ENCODE assay signal across 13 cellular contexts in the genomic region with DNA sequence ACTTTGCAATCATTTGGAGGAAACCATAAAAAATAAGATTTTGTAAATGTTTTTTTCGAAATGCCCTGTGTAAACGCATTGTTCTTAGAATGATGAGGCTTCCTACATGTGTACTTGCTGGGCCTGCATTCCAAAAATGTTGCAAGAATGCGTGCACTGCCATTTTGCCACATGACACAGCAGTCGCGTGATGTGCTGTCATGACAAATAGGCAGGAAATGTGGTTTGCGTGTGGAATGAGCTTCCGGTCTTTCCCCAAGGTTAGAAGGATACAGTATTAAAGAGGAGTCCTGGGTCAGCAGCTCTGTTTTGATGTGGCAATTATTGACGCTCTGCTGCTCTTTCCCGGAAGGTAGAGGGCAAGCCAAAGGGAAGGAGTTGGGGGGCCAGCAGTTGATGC. TPM values are rescaled to one million over a fixed set of nuclear protein-coding genes. Genes with fewer than 3 reads are reported as not detected.
DNase-seq lines count a peak whose midpoint lies in the region; ATAC-seq and TF ChIP-seq lines count a peak whose summit lies in the region.
"Had no signal": no experiment of that assay in that cellular context is flagged by ENCODE, and none has a peak within 500 bp of the region (broad histone marks: within the 10 kb centered on the region; RNA-seq: fewer than 3 reads in every experiment).

No MANE protein-coding gene starts in this region.

- no peak for ATAC-seq in GM19395 (IDR thresholded peaks at IDR 0.05; ENCODE audit: unreplicated experiment)
- no peak for ATAC-seq in activated CD4-positive, CD25-positive, alpha-beta regulatory T cell treated with anti-CD3 and anti-CD28 coated beads, Interleukin-2, amount 50 U/mL, for 24 hours
- ATAC-seq: mucosa of descending colon had no signal

- DNase-seq in GM04504 (ENCODE audit: low read depth) (peak; percentile 94), NOMO-1 (lab: John Stamatoyannopoulos, UW; ENCODE audit: unreplicated experiment in 2 of 2) (peak; percentile 56 to 63), epidermal melanocyte (ENCODE audit: insufficient read length, low spot score) (peak; percentile 18), renal cortical epithelial cell (ENCODE audit: low read depth) (peak; percentile 48), colonic mucosa (no peak), GF-D8 (lab: John Stamatoyannopoulos, UW) (no peak)
- DNase-seq: anterior cingulate cortex, endodermal cell, mucosa of descending colon, NCI-H2029, retina had no signal

- no peaks in the 10 kb centered on the region for H3K9me3 ChIP-seq in colonic mucosa
- H3K9me3 ChIP-seq: mucosa of descending colon had no signal

- H3K9ac ChIP-seq in colonic mucosa (ENCODE audit: low read depth in 2 of 2, low read length in 2 of 2), result no peak overlapping the region

- no peaks in the 10 kb centered on the region for H3K4me1 ChIP-seq in colonic mucosa

- TF ChIP-seq CTCF in colonic mucosa (IDR thresholded peaks at IDR 0.05), result no peak

- no peaks in the 10 kb centered on the region for H3K36me3 ChIP-seq in colonic mucosa

- H3K4me3 ChIP-seq in colonic mucosa, result no peak overlapping the region
- H3K4me3 ChIP-seq: mucosa of descending colon had no signal

- H3K27ac ChIP-seq in colonic mucosa, result no peak overlapping the region

- no peaks in the 10 kb centered on the region for H3K27me3 ChIP-seq in colonic mucosa

- intact Hi-C loops in colonic mucosa (cut with DNase I), result no loop called here

RNA-seq across cellular contexts. Expression of gene SERPINB2, which starts 18.1 kb away (rescaled TPM):
- 0.17 TPM in 1 of 2 replicates, not detected in the other for total RNA-seq in renal cortical epithelial cell
- under 1 TPM in 1 of 2 donors, not detected in 1; 0.29 TPM for total RNA-seq in colonic mucosa
- total RNA-seq: endodermal cell, mucosa of descending colon had no signal

RNA-seq across cellular contexts. Expression of gene SERPINB10, which starts 38.4 kb away (rescaled TPM):
- total RNA-seq in renal cortical epithelial cell (not detected in 2 replicates), colonic mucosa (not detected)
- total RNA-seq: endodermal cell, mucosa of descending colon had no signal

Comparison
In these comparisons a context has a peak if more than half of its experiments do, and no peak if none do; other contexts are left out.
1. DNase-seq: peak in GM04504 (single experiment), NOMO-1 (2 of 2), epidermal melanocyte (single experiment) and renal cortical epithelial cell (single experiment); none in colonic mucosa (single experiment) and GF-D8 (single experiment).